ENCODE assay signal across 18 cellular contexts in the genomic region with DNA sequence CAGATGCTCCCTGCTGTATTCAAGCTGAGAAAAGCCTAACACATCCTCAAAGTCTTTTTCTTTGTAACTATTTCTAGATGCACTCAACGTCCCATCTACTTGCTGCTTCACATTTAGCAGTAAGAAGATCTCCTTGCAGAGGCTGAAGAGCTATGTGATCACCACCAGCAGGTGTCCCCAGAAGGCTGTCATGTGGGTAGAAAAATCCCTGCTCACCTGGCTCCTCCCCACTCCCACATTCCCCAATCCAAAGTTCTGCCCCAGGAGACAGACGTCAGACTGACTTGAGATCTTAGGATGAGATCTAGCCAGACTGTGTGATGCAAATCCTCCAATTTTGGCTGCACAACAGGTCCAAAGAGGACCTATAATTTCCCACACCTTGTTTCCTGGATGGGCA. TPM values are rescaled to one million over a fixed set of nuclear protein-coding genes. Genes with fewer than 3 reads are reported as not detected.
DNase-seq lines count a peak whose midpoint lies in the region; ATAC-seq and TF ChIP-seq lines count a peak whose summit lies in the region.
"Had no signal": no experiment of that assay in that cellular context is flagged by ENCODE, and none has a peak within 500 bp of the region (broad histone marks: within the 10 kb centered on the region; RNA-seq: fewer than 3 reads in every experiment).

No MANE protein-coding gene starts in this region.

- in situ Hi-C loops in HAP-1 (cut with MboI; ENCODE audit: low sequenced_read_pairs) = loop anchor here (5.0 to 25.0 kb wide), 2 partner anchors 155 to 570 kb away; no protein-coding TSS in a partner anchor

- no peaks in the 10 kb centered on the region for H3K9me2 ChIP-seq in MM.1S (replicated peaks; ENCODE audit: insufficient read depth, low read length)
- H3K9me2 ChIP-seq: SK-N-SH had no signal

- WGBS in esophagus muscularis mucosa = 69% methylated on average over 2 of the region's 2 CpGs

- peaks cover 21% of the 10 kb centered on the region for H3K4me1 ChIP-seq in MM.1S (ENCODE audit: low read length)
- H3K4me1 ChIP-seq in esophagus muscularis mucosa = peaks cover 0 to 17% (median 3%) of the 10 kb centered on the region in 4 donors
- no peaks in the 10 kb centered on the region for H3K4me1 ChIP-seq in HAP-1

- no peak for TF ChIP-seq POLR2A in esophagus muscularis mucosa (IDR thresholded peaks at IDR 0.05; ENCODE audit: low read depth)

- H3K27me3 ChIP-seq in MM.1S (replicated peaks; ENCODE audit: insufficient read depth, low read length) (no peaks in the 10 kb centered on the region), esophagus muscularis mucosa (peaks cover 0 to 7% (median 0%) of the 10 kb centered on the region in 4 donors), HAP-1 (ENCODE audit: low read depth) (no peaks in the 10 kb centered on the region)

- H3K9me3 ChIP-seq in MM.1S (replicated peaks; ENCODE audit: insufficient read depth, low read length) = no peaks in the 10 kb centered on the region
- peaks cover 0 to 9% (median 2%) of the 10 kb centered on the region in 4 donors for H3K9me3 ChIP-seq in esophagus muscularis mucosa
- H3K9me3 ChIP-seq in HAP-1 = no peaks in the 10 kb centered on the region
- H3K9me3 ChIP-seq: SK-N-SH had no signal

- no peaks in the 10 kb centered on the region for H4K20me1 ChIP-seq in MM.1S (ENCODE audit: insufficient read depth, low read length)

- no peak for TF ChIP-seq EP300 in esophagus muscularis mucosa (IDR thresholded peaks at IDR 0.05)

- no peak for ATAC-seq in GM18517 (IDR thresholded peaks at IDR 0.05; ENCODE audit: unreplicated experiment)
- ATAC-seq: Panc1, Right ventricle myocardium inferior had no signal

- no peak overlapping the region for H3K4me3 ChIP-seq in MM.1S (ENCODE audit: low read length)
- H3K4me3 ChIP-seq in esophagus muscularis mucosa = no peak overlapping the region
- no peak overlapping the region for H3K4me3 ChIP-seq in HAP-1

- intact Hi-C loops in esophagus muscularis mucosa (cut with DNase I) = no loop called here

- H3K4me2 ChIP-seq in MM.1S (ENCODE audit: low read depth, low read length) = no peak overlapping the region
- H3K4me2 ChIP-seq: SK-N-SH had no signal

- TF ChIP-seq CTCF in C4-2B (conservative IDR thresholded peaks at IDR 0.05) (peak; percentile 18), GM12873 (IDR thresholded peaks at IDR 0.05; ENCODE audit: insufficient read depth, low read depth, low read length, missing control alignments) (peak; percentile 16), MM.1S (IDR thresholded peaks at IDR 0.05; ENCODE audit: low read length) (peak; percentile 24), esophagus muscularis mucosa (IDR thresholded peaks at IDR 0.05) (no peak)

- H3K79me2 ChIP-seq in MM.1S (ENCODE audit: low read length) = no peaks in the 10 kb centered on the region

- H3K27ac ChIP-seq in C4-2B (no peak overlapping the region), MM.1S (ENCODE audit: low read length) (no peak overlapping the region), esophagus muscularis mucosa (replicated peaks in 1 of 4) (no peak overlapping the region)

- DNase-seq in MM.1S (no peak), esophagus muscularis mucosa (ENCODE audit: extremely low spot score) (peak; percentile 68), HAP-1 (ENCODE audit: low spot score in 2 of 2) (no peak), SHP77 (lab: John Stamatoyannopoulos, UW) (no peak), NCI-H446 (lab: John Stamatoyannopoulos, UW) (no peak)
- DNase-seq: C1 segment of cervical spinal cord, COR-L47, DMS53, NCI-H1048, NCI-H446 treated with DMSO at 0.1 percent for 48 hours, NCI-H748 treated with DMSO at 0.1 percent for 48 hours, SK-N-SH had no signal

- no peak overlapping the region for H3K9ac ChIP-seq in MM.1S (ENCODE audit: low read length)
- H3K9ac ChIP-seq: SK-N-SH had no signal

- H3K36me3 ChIP-seq in MM.1S (replicated peaks; ENCODE audit: insufficient read depth, low read length) = no peaks in the 10 kb centered on the region
- no peaks in the 10 kb centered on the region for H3K36me3 ChIP-seq in esophagus muscularis mucosa
- H3K36me3 ChIP-seq in HAP-1 (replicated peaks) = no peaks in the 10 kb centered on the region

- no peak overlapping the region for H2AFZ ChIP-seq in MM.1S (ENCODE audit: low read length)

- no peaks in the 10 kb centered on the region for H3F3A ChIP-seq in MM.1S (ENCODE audit: insufficient read depth, low read length)

RNA-seq across cellular contexts. Expression of gene CCL13, which starts 1.1 kb away (rescaled TPM):
- 1 to 10 TPM in 2 of 4 donors, under 1 TPM in 1, not detected in 1; 0.78 to 3.6 (median 2.0) TPM for total RNA-seq in esophagus muscularis mucosa
- total RNA-seq: H4 had no signal

RNA-seq across cellular contexts. Expression of gene CCL1, which starts 5.6 kb away (rescaled TPM):
- total RNA-seq in esophagus muscularis mucosa = not detected
- total RNA-seq: H4, Right ventricle myocardium inferior had no signal

RNA-seq across cellular contexts. Expression of gene CCL8, which starts 38.2 kb away (rescaled TPM):
- total RNA-seq in esophagus muscularis mucosa = 1 to 10 TPM in 1 of 4 donors, not detected in 3; 2.0 TPM
- total RNA-seq: H4, Right ventricle myocardium inferior had no signal

Comparison
In these comparisons a context has a peak if more than half of its experiments do, and no peak if none do; other contexts are left out.
1. CTCF ChIP-seq: peak in C4-2B (single experiment), GM12873 (single experiment) and MM.1S (single experiment); none in esophagus muscularis mucosa (0 of 3).